ENCODE assay signal across 28 cellular contexts in genomic region chr11:82586581-82586980, GRCh38.
"Had no signal": no experiment of that assay in that cellular context is flagged by ENCODE, and none has a peak within 500 bp of the region (broad histone marks: within the 10 kb centered on the region; RNA-seq: fewer than 3 reads in every experiment).

No MANE protein-coding gene starts in this region.

- H3K4me2 ChIP-seq: neural progenitor cell had no signal

- H3K79me2 ChIP-seq: parathyroid adenoma had no signal

- H3K9ac ChIP-seq: neural progenitor cell, parathyroid adenoma had no signal

- H3K4me3 Mint-ChIP-seq: nephron; neural progenitor cell; stimulated activated effector memory CD8-positive, alpha-beta T cell treated with anti-CD3 and anti-CD28 coated beads, Interleukin-12 subunit alpha, Interleukin-12 subunit beta, amount 100 ng/mL, for 72 hours; stimulated activated naive B cell treated with anti-CD40 and anti-IgM and Interleukin-4, amounts not matched to agents 10 μg/mL and 1 μg/mL and 100 μg/mL, for 72 hours; stimulated activated naive CD8-positive, alpha-beta T cell treated with anti-CD3 and anti-CD28 coated beads, Interleukin-15, Interleukin-2, amounts not matched to agents 100 ng/mL and 50 ng/mL, for 24 hours had no signal

- DNase-seq: occipital lobe; ovary; posterior cingulate gyrus; psoas muscle; right cardiac atrium; right lobe of liver; sigmoid colon; small intestine; stimulated activated CD4-positive, alpha-beta T cell treated with anti-CD3 and anti-CD28 coated beads, Interleukin-15, amount 100 ng/mL, for 24 hours; stimulated activated CD4-positive, alpha-beta T cell treated with anti-CD3 and anti-CD28 coated beads, Interleukin-2, amount 100 ng/mL, for 24 hours; stimulated activated CD4-positive, alpha-beta T cell treated with anti-CD3 and anti-CD28 coated beads, Interleukin-2, amount 100 ng/mL, for 48 hours; stimulated activated CD4-positive, alpha-beta T cell treated with anti-CD3 and anti-CD28 coated beads, Interleukin-4, amount 100 ng/mL, for 24 hours; stimulated activated naive B cell treated with anti-CD40 and anti-IgM and Interleukin-4, amounts not matched to agents 10 μg/mL and 1 μg/mL and 100 μg/mL, for 72 hours; stimulated activated naive CD4-positive, alpha-beta T cell treated with Interleukin-2 at 50 U/mL for 16 hours; stomach; thyroid gland; trophoblast cell; upper lobe of left lung had no signal

- H3K27me3 ChIP-seq: neural progenitor cell, ovary, right lobe of liver, sigmoid colon, stomach, thyroid gland, tibial nerve, upper lobe of left lung, vagina had no signal

- H3K36me3 ChIP-seq: neural progenitor cell, ovary, right lobe of liver, sigmoid colon, stomach, thoracic aorta, thyroid gland, tibial nerve, upper lobe of left lung, vagina had no signal

- FAIRE-seq: small intestine, urothelium cell line had no signal

- H3K27ac ChIP-seq: neural progenitor cell, ovary, parathyroid adenoma, psoas muscle, right lobe of liver, sigmoid colon, stomach, thoracic aorta, thyroid gland, tibial nerve, upper lobe of left lung, vagina had no signal

- H3K4me3 ChIP-seq: neural progenitor cell, ovary, psoas muscle, right lobe of liver, sigmoid colon, stomach, thoracic aorta, thyroid gland, tibial nerve, upper lobe of left lung, vagina had no signal

- ATAC-seq: psoas muscle; right cardiac atrium; right lobe of liver; stimulated activated effector memory CD8-positive, alpha-beta T cell treated with anti-CD3 and anti-CD28 coated beads, Interleukin-12 subunit alpha, Interleukin-12 subunit beta, amount 100 ng/mL, for 72 hours; stimulated activated naive B cell treated with anti-CD40 and anti-IgM and Interleukin-4, amounts not matched to agents 10 μg/mL and 1 μg/mL and 100 μg/mL, for 72 hours had no signal

- H3K9me3 Mint-ChIP-seq: nephron; neural progenitor cell; stimulated activated naive CD8-positive, alpha-beta T cell treated with anti-CD3 and anti-CD28 coated beads, Interleukin-15, Interleukin-2, amounts not matched to agents 100 ng/mL and 50 ng/mL, for 24 hours had no signal

- H3K27ac Mint-ChIP-seq: nephron; neural progenitor cell; progenitor cell of endocrine pancreas; stimulated activated effector memory CD8-positive, alpha-beta T cell treated with anti-CD3 and anti-CD28 coated beads, Interleukin-12 subunit alpha, Interleukin-12 subunit beta, amount 100 ng/mL, for 72 hours; stimulated activated naive B cell treated with anti-CD40 and anti-IgM and Interleukin-4, amounts not matched to agents 10 μg/mL and 1 μg/mL and 100 μg/mL, for 72 hours; stimulated activated naive CD8-positive, alpha-beta T cell treated with anti-CD3 and anti-CD28 coated beads, Interleukin-15, Interleukin-2, amounts not matched to agents 100 ng/mL and 50 ng/mL, for 24 hours had no signal

- H3K4me1 ChIP-seq: neural progenitor cell, parathyroid adenoma, psoas muscle, right lobe of liver, sigmoid colon, stomach, thyroid gland, tibial nerve, upper lobe of left lung, vagina had no signal

- H3K36me3 Mint-ChIP-seq: neural progenitor cell; stimulated activated effector memory CD8-positive, alpha-beta T cell treated with anti-CD3 and anti-CD28 coated beads, Interleukin-12 subunit alpha, Interleukin-12 subunit beta, amount 100 ng/mL, for 72 hours; stimulated activated naive B cell treated with anti-CD40 and anti-IgM and Interleukin-4, amounts not matched to agents 10 μg/mL and 1 μg/mL and 100 μg/mL, for 72 hours had no signal

- H3K4me1 Mint-ChIP-seq: nephron; neural progenitor cell; stimulated activated effector memory CD8-positive, alpha-beta T cell treated with anti-CD3 and anti-CD28 coated beads, Interleukin-12 subunit alpha, Interleukin-12 subunit beta, amount 100 ng/mL, for 72 hours; stimulated activated naive B cell treated with anti-CD40 and anti-IgM and Interleukin-4, amounts not matched to agents 10 μg/mL and 1 μg/mL and 100 μg/mL, for 72 hours had no signal

- H3K9me3 ChIP-seq: ovary, psoas muscle, right lobe of liver, thyroid gland, upper lobe of left lung, vagina had no signal

- H2AFZ ChIP-seq: neural progenitor cell, parathyroid adenoma had no signal

- H3K27me3 Mint-ChIP-seq: progenitor cell of endocrine pancreas; stimulated activated naive B cell treated with anti-CD40 and anti-IgM and Interleukin-4, amounts not matched to agents 10 μg/mL and 1 μg/mL and 100 μg/mL, for 72 hours; stimulated activated naive CD8-positive, alpha-beta T cell treated with anti-CD3 and anti-CD28 coated beads, Interleukin-15, Interleukin-2, amounts not matched to agents 100 ng/mL and 50 ng/mL, for 24 hours had no signal
